ENCODE assay signal across 21 cellular contexts in the genomic region with DNA sequence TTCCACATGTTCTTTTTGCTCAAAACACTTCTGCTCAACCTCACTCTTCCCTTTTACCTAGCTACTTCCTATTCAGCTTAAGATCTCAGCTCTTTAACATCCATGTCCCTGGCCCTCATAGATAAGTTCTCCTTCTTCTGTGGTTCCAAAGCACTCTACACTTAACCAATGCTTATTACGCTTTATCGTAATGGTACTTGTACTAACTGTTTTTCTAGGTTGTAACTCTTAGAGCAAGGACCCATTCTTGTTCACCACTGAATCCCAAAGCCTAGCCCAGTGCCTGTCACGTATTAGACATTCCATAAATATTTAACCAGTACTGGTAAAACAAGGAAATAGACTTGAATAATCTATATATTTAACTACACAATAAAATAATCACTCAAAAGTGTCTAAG. TPM values are rescaled to one million over a fixed set of nuclear protein-coding genes. Genes with fewer than 3 reads are reported as not detected.
DNase-seq lines count a peak whose midpoint lies in the region; ATAC-seq, FAIRE-seq and TF ChIP-seq lines count a peak whose summit lies in the region.
"Had no signal": no experiment of that assay in that cellular context is flagged by ENCODE, and none has a peak within 500 bp of the region (broad histone marks: within the 10 kb centered on the region; RNA-seq: fewer than 3 reads in every experiment).

No MANE protein-coding gene starts in this region.

- H2AFZ ChIP-seq in endothelial cell of umbilical vein (ENCODE audit: low read depth, low read length), result no peak overlapping the region

- no peaks in the 10 kb centered on the region for H3K36me3 ChIP-seq in endothelial cell of umbilical vein (ENCODE audit: control insufficient read depth in 2 of 2, extremely low read depth in 1 of 2, insufficient read depth in 2 of 2, low read length in 2 of 2)

- intact Hi-C loops in endothelial cell of umbilical vein (cut with micrococcal nuclease), result no loop called here

- CTCF ChIA-PET in endothelial cell of umbilical vein (lab: Charles Lee), result interaction anchor here (1.0 to 1.6 kb wide), 4 partner anchors 9 to 571 kb away, joined by 3 to 8 read pairs (median 3); no protein-coding TSS in a partner anchor

- no peaks in the 10 kb centered on the region for H3K9me3 Mint-ChIP-seq in osteocyte (ENCODE audit: unreplicated experiment)
- H3K9me3 Mint-ChIP-seq: CD4-positive, alpha-beta T cell; central memory CD8-positive, alpha-beta T cell; immature natural killer cell had no signal

- no peak for ATAC-seq in GM18868 (IDR thresholded peaks at IDR 0.05; ENCODE audit: unreplicated experiment)
- ATAC-seq in GM21526 (IDR thresholded peaks at IDR 0.05; ENCODE audit: low FRiP score, unreplicated experiment), result no peak

- no peaks in the 10 kb centered on the region for H3K9me3 ChIP-seq in endothelial cell of umbilical vein (replicated peaks; ENCODE audit: control insufficient read depth, insufficient read depth, low read length)
- H3K9me3 ChIP-seq: testis had no signal

- in situ Hi-C loops in ACHN (cut with HindIII; ENCODE audit: low pct_ligation_motif_present, low pct_unique_long_range_greater_than_20kb, low sequenced_read_pairs), result no loop called here

- H3K4me2 ChIP-seq in endothelial cell of umbilical vein (ENCODE audit: insufficient read depth, low read length), result peak overlapping the region; percentile 64
- H3K4me2 ChIP-seq: KMS-11 had no signal

- no peaks in the 10 kb centered on the region for H3K27me3 ChIP-seq in endothelial cell of umbilical vein (ENCODE audit: control insufficient read depth in 2 of 2, insufficient read depth in 2 of 2, low read length in 2 of 2)
- H3K27me3 ChIP-seq: testis had no signal

- DNase-seq in ACHN (peak; percentile 71), HT-29 (ENCODE audit: low spot score) (peak; percentile 72), endothelial cell of umbilical vein (ENCODE audit: low read depth, low spot score) (no peak), osteocyte (ENCODE audit: extremely low spot score, unreplicated experiment) (no peak), pons (ENCODE audit: low spot score) (no peak), DMS 273 treated with DMSO at 0.1 percent for 48 hours (lab: John Stamatoyannopoulos, UW) (no peak)
- DNase-seq: activated CD4-positive, alpha-beta T cell treated with anti-CD3 and anti-CD28 coated beads, Interleukin-2, amount 50 U/mL, for 1 hour; CD4-positive, alpha-beta T cell; effector memory CD4-positive, alpha-beta T cell; GOT3; immature natural killer cell; NCI-H1105; NCI-H2171; NCI-H748 treated with DMSO at 0.1 percent for 48 hours; SW 1271; testis had no signal

- peaks cover 41% of the 10 kb centered on the region for H3K4me1 Mint-ChIP-seq in osteocyte (ENCODE audit: unreplicated experiment)

- H3K36me3 Mint-ChIP-seq in osteocyte (ENCODE audit: unreplicated experiment), result no peaks in the 10 kb centered on the region
- H3K36me3 Mint-ChIP-seq: immature natural killer cell had no signal

- H3K27ac ChIP-seq in endothelial cell of umbilical vein (ENCODE audit: insufficient read depth, low read depth, low read length), result no peak overlapping the region
- H3K27ac ChIP-seq: KMS-11, RWPE1 had no signal

- H3K27ac Mint-ChIP-seq in osteocyte (ENCODE audit: unreplicated experiment), result peak overlapping the region; percentile 9
- H3K27ac Mint-ChIP-seq: CD4-positive, alpha-beta T cell; immature natural killer cell had no signal

- no peaks in the 10 kb centered on the region for H3K27me3 Mint-ChIP-seq in osteocyte (ENCODE audit: unreplicated experiment)
- H3K27me3 Mint-ChIP-seq: CD4-positive, alpha-beta T cell; central memory CD8-positive, alpha-beta T cell had no signal

- TF ChIP-seq POLR2A in endothelial cell of umbilical vein (IDR thresholded peaks at IDR 0.05; ENCODE audit: low read depth, low read length), result no peak

- TF ChIP-seq CTCF in endothelial cell of umbilical vein (IDR thresholded peaks at IDR 0.05; ENCODE audit: extremely low read depth in 1 of 2, insufficient read depth in 1 of 2, low read depth in 1 of 2, low read length in 2 of 2), result no peak
- TF ChIP-seq CTCF in osteocyte (IDR thresholded peaks at IDR 0.05), result no peak

- no peak overlapping the region for H3K4me3 ChIP-seq in endothelial cell of umbilical vein (replicated peaks in 1 of 3; ENCODE audit: insufficient read depth in 1 of 3, low read depth in 1 of 3, low read length in 3 of 3)
- H3K4me3 ChIP-seq: testis had no signal

- BruUV-seq in endothelial cell of umbilical vein (replicated peaks; lab: Mats Ljungman, UMichigan), result no TSS peak

- no peak overlapping the region for H3K9ac ChIP-seq in endothelial cell of umbilical vein (replicated peaks; ENCODE audit: extremely low read depth, insufficient read depth, low read length)
- H3K9ac ChIP-seq: KMS-11 had no signal

- POLR2A ChIA-PET in endothelial cell of umbilical vein (lab: Charles Lee), result no interaction called here

- no peaks in the 10 kb centered on the region for H3K9me1 ChIP-seq in endothelial cell of umbilical vein (replicated peaks; ENCODE audit: control insufficient read depth, extremely low read depth, insufficient read depth, low read length)

- H3K4me3 Mint-ChIP-seq in osteocyte (ENCODE audit: unreplicated experiment), result no peak overlapping the region
- H3K4me3 Mint-ChIP-seq: CD4-positive, alpha-beta T cell; central memory CD8-positive, alpha-beta T cell; immature natural killer cell had no signal

- dilution Hi-C loops in endothelial cell of umbilical vein (cut with MboI; ENCODE audit: extremely low pct_ligation_motif_present, low sequenced_read_pairs), result no loop called here

- H3K79me2 ChIP-seq in endothelial cell of umbilical vein (ENCODE audit: control insufficient read depth, insufficient read depth, low read length), result no peaks in the 10 kb centered on the region

- H4K20me1 ChIP-seq in endothelial cell of umbilical vein (replicated peaks; ENCODE audit: control insufficient read depth, extremely low read depth, insufficient read depth, low read length), result no peaks in the 10 kb centered on the region

- FAIRE-seq in endothelial cell of umbilical vein (lab: Jason Lieb, UNC), result no peak

- peaks cover 26% of the 10 kb centered on the region for H3K4me1 ChIP-seq in endothelial cell of umbilical vein (ENCODE audit: control insufficient read depth, extremely low read depth, insufficient read depth, low read length)

TF ChIP-seq in endothelial cell of umbilical vein, 7 proteins besides CTCF, POLR2A, EP300 and RAD21:
- TF ChIP-seq JUN (IDR thresholded peaks at IDR 0.05; ENCODE audit: borderline replicate concordance, insufficient read depth, insufficient read length, low read depth) (no peak), EZH2 (IDR thresholded peaks at IDR 0.05; ENCODE audit: borderline replicate concordance, low read depth, low read length, severe bottlenecking) (no peak), MYC (IDR thresholded peaks at IDR 0.05; ENCODE audit: low read depth, low read length) (no peak), POLR2AphosphoS5 (IDR thresholded peaks at IDR 0.05; ENCODE audit: insufficient read depth, low read depth, low read length) (no peak), FOS (IDR thresholded peaks at IDR 0.05; ENCODE audit: borderline replicate concordance, insufficient read depth, low read length) (no peak), GATA2 (IDR thresholded peaks at IDR 0.05; ENCODE audit: insufficient read depth, insufficient read length, low read depth, low read length) (no peak)
- TF ChIP-seq, protein P1, sequence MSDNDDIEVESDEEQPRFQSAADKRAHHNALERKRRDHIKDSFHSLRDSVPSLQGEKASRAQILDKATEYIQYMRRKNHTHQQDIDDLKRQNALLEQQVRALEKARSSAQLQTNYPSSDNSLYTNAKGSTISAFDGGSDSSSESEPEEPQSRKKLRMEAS (IDR thresholded peaks at IDR 0.05; ENCODE audit: insufficient read depth, insufficient read length), result no peak
TF ChIP-seq in endothelial cell of umbilical vein: peak in this region for 0.

RNA-seq across cellular contexts. Expression of a gene that starts 5.3 kb away (rescaled TPM):
- 33.2 and 33.4 TPM in 2 replicates for total RNA-seq in HT-29 (2014; rRNA removed; shearing (Covaris generic))
- total RNA-seq in endothelial cell of umbilical vein, result 7.5 and 8.0 TPM in 2 replicates
- 0.97 and 1.7 TPM in 2 replicates for polyA plus RNA-seq in endothelial cell of umbilical vein
- 1.3 TPM in 2 replicates for polyA plus RNA-seq in endothelial cell of umbilical vein (2011; cell fraction: cytosol; rRNA removed)
- 1.9 and 2.4 TPM in 2 replicates for polyA plus RNA-seq in endothelial cell of umbilical vein (2011; cell fraction: nucleus; rRNA removed)
- polyA plus RNA-seq in endothelial cell of umbilical vein (2012), result 6.7 and 10.8 TPM in 2 replicates
- polyA minus RNA-seq in endothelial cell of umbilical vein, result 4.9 and 8.9 TPM in 2 replicates
- 6.6 TPM for polyA minus RNA-seq in endothelial cell of umbilical vein (2011; cell fraction: cytosol; rRNA and poly(A)+ RNA removed)
- 11.3 and 11.9 TPM in 2 replicates for polyA minus RNA-seq in endothelial cell of umbilical vein (2011; cell fraction: nucleus; rRNA and poly(A)+ RNA removed)
- 24.4 and 26.5 TPM in 2 replicates for total RNA-seq in osteocyte

RNA-seq across cellular contexts. Expression of a gene that starts 33.3 kb away (rescaled TPM):
- total RNA-seq in HT-29 (2014; rRNA removed; shearing (Covaris generic)), result 23.5 and 24.1 TPM in 2 replicates
- total RNA-seq in endothelial cell of umbilical vein (17.8 and 18.2 TPM in 2 replicates), osteocyte (9.9 and 16.1 TPM in 2 replicates)
- 5.1 and 6.1 TPM in 2 replicates for polyA plus RNA-seq in endothelial cell of umbilical vein
- 12.3 and 12.8 TPM in 2 replicates for polyA plus RNA-seq in endothelial cell of umbilical vein (2011; cell fraction: cytosol; rRNA removed)
- polyA plus RNA-seq in endothelial cell of umbilical vein (2011; cell fraction: nucleus; rRNA removed), result 5.2 and 5.9 TPM in 2 replicates
- polyA plus RNA-seq in endothelial cell of umbilical vein (2012), result 31.0 and 36.3 TPM in 2 replicates
- polyA minus RNA-seq in endothelial cell of umbilical vein, result 2.7 and 2.9 TPM in 2 replicates
- polyA minus RNA-seq in endothelial cell of umbilical vein (2011; cell fraction: cytosol; rRNA and poly(A)+ RNA removed), result 7.8 TPM
- 1.9 and 3.3 TPM in 2 replicates for polyA minus RNA-seq in endothelial cell of umbilical vein (2011; cell fraction: nucleus; rRNA and poly(A)+ RNA removed)

Comparison
In these comparisons a context has a peak if more than half of its experiments do, and no peak if none do; other contexts are left out.
1. DNase-seq: peak in ACHN (single experiment) and HT-29 (single experiment); none in endothelial cell of umbilical vein (single experiment), osteocyte (single experiment), pons (single experiment) and DMS 273 treated with DMSO at 0.1 percent for 48 hours (single experiment).